Comparison of ENCODE assay signal across 17 cellular contexts in the genomic region with DNA sequence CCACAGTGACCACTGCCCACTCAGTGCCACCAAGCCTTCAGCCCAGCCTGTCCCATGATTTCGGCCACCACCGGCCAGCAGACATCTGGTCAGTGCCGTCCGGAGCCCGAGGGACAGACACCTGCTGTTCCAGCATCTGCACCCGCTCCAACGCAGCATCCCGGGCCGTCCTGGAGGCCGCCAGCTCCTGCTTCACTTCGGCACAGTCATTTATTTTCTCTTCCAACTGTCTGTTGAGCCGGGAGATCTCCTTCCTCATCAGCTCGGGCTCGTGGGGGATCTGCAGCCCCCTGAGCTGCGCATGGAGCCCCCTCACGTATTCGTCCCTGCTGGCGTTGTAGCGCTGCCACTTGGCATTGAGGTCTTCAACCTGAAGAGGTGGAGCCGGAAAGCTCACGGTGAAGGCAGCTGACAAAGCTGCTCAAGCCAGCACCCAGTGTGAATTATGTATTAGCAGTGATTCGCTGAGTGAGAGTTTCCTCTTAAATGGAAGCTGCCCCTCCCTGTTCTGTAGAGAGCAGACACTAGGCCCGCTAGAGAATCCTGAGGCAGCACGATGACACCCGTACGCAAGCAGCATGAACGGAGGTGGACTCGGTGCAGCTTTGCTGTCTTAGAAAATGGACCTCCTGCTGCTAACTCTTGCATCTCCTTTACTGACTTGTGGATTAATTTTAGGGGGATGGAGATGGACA. TPM values are rescaled to one million over a fixed set of nuclear protein-coding genes. Genes with fewer than 3 reads are reported as not detected.
DNase-seq lines count a peak whose midpoint lies in the region; ATAC-seq, FAIRE-seq and TF ChIP-seq lines count a peak whose summit lies in the region.
"Had no signal": no experiment of that assay in that cellular context is flagged by ENCODE, and none has a peak within 500 bp of the region (broad histone marks: within the 10 kb centered on the region; RNA-seq: fewer than 3 reads in every experiment).

No MANE protein-coding gene starts in this region.

- no peaks in the 10 kb centered on the region for H3K27me3 Mint-ChIP-seq in activated naive CD4-positive, alpha-beta T cell treated with anti-CD3 and anti-CD28 coated beads, Interleukin-2, amount 10 ng/mL, durations not matched to agents 7 days and 5 days
- H3K27me3 Mint-ChIP-seq in activated T-helper 17 cell treated with anti-CD3 and anti-CD28 coated beads, Interleukin-2, amount 50 U/mL, for 72 hours: no peaks in the 10 kb centered on the region

- H3K9me3 ChIP-seq in kidney (ENCODE audit: control insufficient read depth in 1 of 2, low read length in 2 of 2): no peaks in the 10 kb centered on the region
- no peaks in the 10 kb centered on the region for H3K9me3 ChIP-seq in transverse colon
- H3K9me3 ChIP-seq: body of pancreas, ovary had no signal

- H3K27ac ChIP-seq in kidney (ENCODE audit: low read depth in 2 of 2, low read length in 2 of 2) (no peak overlapping the region), transverse colon (peak overlapping the region in 3 of 4 donors; percentile 17 to 65 (median 28))
- H3K27ac ChIP-seq: HL-60, ovary, SK-N-MC had no signal

- TF ChIP-seq EP300 in transverse colon (IDR thresholded peaks at IDR 0.05; ENCODE audit: low read depth): no peak

- CTCF ChIA-PET in activated naive CD4-positive, alpha-beta T cell treated with anti-CD3 and anti-CD28 coated beads, Interleukin-2, amount 10 ng/mL, durations not matched to agents 7 days and 5 days (lab: Charles Lee): interaction anchor here (1.0 kb wide), 1 partner anchor 31 kb away, joined by 4 read pairs; no protein-coding TSS in a partner anchor

- in situ Hi-C loops in transverse colon (cut with MboI; ENCODE audit: low pct_ligation_motif_present in 1 of 4, low pct_unique_long_range_greater_than_20kb in 1 of 4, low sequenced_read_pairs in 3 of 4): no loop called here

- H3K4me3 ChIP-seq in kidney (ENCODE audit: low read length in 2 of 2): no peak overlapping the region
- H3K4me3 ChIP-seq in transverse colon: no peak overlapping the region
- H3K4me3 ChIP-seq: body of pancreas, ovary, SK-N-MC had no signal

- H3K4me3 Mint-ChIP-seq in activated naive CD4-positive, alpha-beta T cell treated with anti-CD3 and anti-CD28 coated beads, Interleukin-2, amount 10 ng/mL, durations not matched to agents 7 days and 5 days: no peak overlapping the region
- peak overlapping the region; percentile 84 for H3K4me3 Mint-ChIP-seq in activated T-helper 17 cell treated with anti-CD3 and anti-CD28 coated beads, Interleukin-2, amount 50 U/mL, for 72 hours
- H3K4me3 Mint-ChIP-seq: H9 had no signal

- peaks cover 0 to 9% of the 10 kb centered on the region in 2 donors for H3K4me1 ChIP-seq in kidney (ENCODE audit: control insufficient read depth in 1 of 2, insufficient read depth in 1 of 2, low read depth in 1 of 2, low read length in 2 of 2)
- H3K4me1 ChIP-seq in transverse colon: peaks cover 0 to 27% (median 12%) of the 10 kb centered on the region in 4 donors
- H3K4me1 ChIP-seq: body of pancreas had no signal

- intact Hi-C loops in kidney (cut with DNase I) (no loop called here), transverse colon (cut with DNase I; ENCODE audit: low total_unique reads) (no loop called here)

- peaks cover 48% of the 10 kb centered on the region for H3K4me1 Mint-ChIP-seq in activated naive CD4-positive, alpha-beta T cell treated with anti-CD3 and anti-CD28 coated beads, Interleukin-2, amount 10 ng/mL, durations not matched to agents 7 days and 5 days
- peaks cover 25% of the 10 kb centered on the region for H3K4me1 Mint-ChIP-seq in activated T-helper 17 cell treated with anti-CD3 and anti-CD28 coated beads, Interleukin-2, amount 50 U/mL, for 72 hours
- H3K4me1 Mint-ChIP-seq: H9 had no signal

- H3K36me3 ChIP-seq in kidney (ENCODE audit: control insufficient read depth in 1 of 2, insufficient read depth in 2 of 2, low read length in 2 of 2): peaks cover 24 to 47% of the 10 kb centered on the region in 2 donors
- peaks cover 0 to 35% (median 15%) of the 10 kb centered on the region in 4 donors for H3K36me3 ChIP-seq in transverse colon
- H3K36me3 ChIP-seq: ovary had no signal

- TF ChIP-seq CTCF in kidney (IDR thresholded peaks at IDR 0.05; ENCODE audit: borderline replicate concordance, extremely low read depth, insufficient read depth) (no peak), transverse colon (IDR thresholded peaks at IDR 0.05) (no peak)

- H3K9me3 Mint-ChIP-seq in activated naive CD4-positive, alpha-beta T cell treated with anti-CD3 and anti-CD28 coated beads, Interleukin-2, amount 10 ng/mL, durations not matched to agents 7 days and 5 days: no peaks in the 10 kb centered on the region
- H3K9me3 Mint-ChIP-seq in activated T-helper 17 cell treated with anti-CD3 and anti-CD28 coated beads, Interleukin-2, amount 50 U/mL, for 72 hours: no peaks in the 10 kb centered on the region
- H3K9me3 Mint-ChIP-seq: H9 had no signal

- no peak for TF ChIP-seq POLR2A in transverse colon (IDR thresholded peaks at IDR 0.05)

- ATAC-seq in activated T-helper 17 cell treated with anti-CD3 and anti-CD28 coated beads, Interleukin-2, amount 50 U/mL, for 72 hours (replicated peaks): no peak
- no peak for ATAC-seq in GM21825 (IDR thresholded peaks at IDR 0.05; ENCODE audit: unreplicated experiment)
- ATAC-seq: body of pancreas had no signal

- no peak for DNase-seq in activated naive CD4-positive, alpha-beta T cell treated with anti-CD3 and anti-CD28 coated beads, Interleukin-2, amount 10 ng/mL, durations not matched to agents 7 days and 5 days
- no peak for DNase-seq in activated naive CD4-positive, alpha-beta T cell (lab: John Stamatoyannopoulos, UW)
- DNase-seq in kidney (peak; percentile 71), transverse colon (no peak), OCI-M2 (lab: John Stamatoyannopoulos, UW; ENCODE audit: unreplicated experiment) (no peak), NCI-H345 treated with DMSO at 0.1 percent for 48 hours (lab: John Stamatoyannopoulos, UW; ENCODE audit: unreplicated experiment) (no peak)
- DNase-seq: activated T-cell treated with anti-CD3 and anti-CD28 coated beads, Interleukin-2, amount 50 U/mL, for 1 hour; body of pancreas; H9; Karpas-422; NCI-H1436 had no signal

- H3K9ac ChIP-seq in kidney (ENCODE audit: low read length in 2 of 2): no peak overlapping the region

- H3K27me3 ChIP-seq in transverse colon: no peaks in the 10 kb centered on the region
- H3K27me3 ChIP-seq: body of pancreas, ovary had no signal

- WGBS in transverse colon (ENCODE audit: low coverage in 1 of 2), 2 donors: 92 to 95% methylated on average over 4 to 28 of the region's 28 CpGs

- peak overlapping the region; percentile 76 for H3K27ac Mint-ChIP-seq in activated naive CD4-positive, alpha-beta T cell treated with anti-CD3 and anti-CD28 coated beads, Interleukin-2, amount 10 ng/mL, durations not matched to agents 7 days and 5 days
- peak overlapping the region; percentile 92 for H3K27ac Mint-ChIP-seq in activated T-helper 17 cell treated with anti-CD3 and anti-CD28 coated beads, Interleukin-2, amount 50 U/mL, for 72 hours

- H3K36me3 Mint-ChIP-seq in activated naive CD4-positive, alpha-beta T cell treated with anti-CD3 and anti-CD28 coated beads, Interleukin-2, amount 10 ng/mL, durations not matched to agents 7 days and 5 days: peaks cover 58% of the 10 kb centered on the region
- peaks cover 98% of the 10 kb centered on the region for H3K36me3 Mint-ChIP-seq in activated T-helper 17 cell treated with anti-CD3 and anti-CD28 coated beads, Interleukin-2, amount 50 U/mL, for 72 hours (ENCODE audit: low read depth)

- no peak for FAIRE-seq in kidney (lab: Jason Lieb, UNC)
- FAIRE-seq: small intestine had no signal

RNA-seq across cellular contexts. Expression of a gene that starts 11.4 kb away (rescaled TPM):
- 100 to 1,000 TPM in 1 of 2 donors, 10 to 100 TPM in 1; 80.1 to 110 TPM for total RNA-seq in activated T-helper 17 cell treated with anti-CD3 and anti-CD28 coated beads, Interleukin-2, amount 50 U/mL, for 72 hours
- total RNA-seq in kidney (44.4 TPM), transverse colon (100 to 1,000 TPM in 3 of 4 donors, 10 to 100 TPM in 1; 91.8 to 203 (median 129) TPM)
- 43.1 TPM for polyA plus RNA-seq in kidney (ENCODE audit: insufficient read depth, low read depth, low replicate concordance)

RNA-seq across cellular contexts. Expression of a gene that starts 48.2 kb away (rescaled TPM):
- 100 to 1,000 TPM in 1 of 2 donors, 10 to 100 TPM in 1; 83.5 to 122 TPM for total RNA-seq in activated T-helper 17 cell treated with anti-CD3 and anti-CD28 coated beads, Interleukin-2, amount 50 U/mL, for 72 hours
- total RNA-seq in kidney (128 TPM), transverse colon (100 to 1,000 TPM in 3 of 4 donors, 10 to 100 TPM in 1; 92.6 to 301 (median 117) TPM)
- 27.3 TPM for polyA plus RNA-seq in kidney (ENCODE audit: insufficient read depth, low read depth, low replicate concordance)

Comparison
In these comparisons a context has a peak if more than half of its experiments do, and no peak if none do; other contexts are left out.
1. H3K27ac ChIP-seq: peak in transverse colon (3 of 4); none in kidney (0 of 2).